ENCODE assay signal across 15 cellular contexts in genomic region chr12:62542814-62543213, GRCh38.
"Had no signal": no experiment of that assay in that cellular context is flagged by ENCODE, and none has a peak within 500 bp of the region (broad histone marks: within the 10 kb centered on the region; RNA-seq: fewer than 3 reads in every experiment).

No MANE protein-coding gene starts in this region.

- H3K27me3 Mint-ChIP-seq: dendritic cell treated with granulocyte-macrophage colony-stimulating factor and Interleukin-4, amounts not matched to agents 40 ng/mL and 50 ng/mL, for 4 days; naive thymus-derived CD4-positive, alpha-beta T cell had no signal

- H3K27ac ChIP-seq: esophagus squamous epithelium, gastroesophageal sphincter, ovary, tibial artery, upper lobe of left lung, uterus had no signal

- ATAC-seq: gastroesophageal sphincter; naive thymus-derived CD4-positive, alpha-beta T cell; right cardiac atrium had no signal

- H3K4me1 ChIP-seq: upper lobe of left lung, uterus had no signal

- DNase-seq: esophagus squamous epithelium; foreskin fibroblast; kidney glomerular epithelial cell; naive thymus-derived CD4-positive, alpha-beta T cell; ovary; right cardiac atrium; small intestine; stimulated activated CD4-positive, alpha-beta T cell treated with anti-CD3 and anti-CD28 coated beads, Interleukin-12 subunit alpha, Interleukin-12 subunit beta, amount 100 ng/mL, for 4 hours; stimulated activated naive CD4-positive, alpha-beta T cell treated with Interleukin-2 at 50 U/mL for 16 hours; tibial artery; upper lobe of left lung; uterus had no signal

- H3K27ac Mint-ChIP-seq: dendritic cell treated with granulocyte-macrophage colony-stimulating factor and Interleukin-4, amounts not matched to agents 40 ng/mL and 50 ng/mL, for 4 days had no signal

- H3K9me3 ChIP-seq: esophagus squamous epithelium, gastroesophageal sphincter, ovary, tibial artery, upper lobe of left lung, uterus had no signal

- H3K36me3 ChIP-seq: ovary, uterus had no signal

- H3K9me3 Mint-ChIP-seq: dendritic cell treated with granulocyte-macrophage colony-stimulating factor and Interleukin-4, amounts not matched to agents 40 ng/mL and 50 ng/mL, for 4 days; naive thymus-derived CD4-positive, alpha-beta T cell; neural crest cell had no signal

- H3K4me3 ChIP-seq: esophagus squamous epithelium, gastroesophageal sphincter, ovary, tibial artery, upper lobe of left lung, uterus had no signal

- H3K4me1 Mint-ChIP-seq: neural crest cell had no signal

- H3K27me3 ChIP-seq: esophagus squamous epithelium, gastroesophageal sphincter, ovary, tibial artery, upper lobe of left lung, uterus had no signal

- H3K4me3 Mint-ChIP-seq: dendritic cell treated with granulocyte-macrophage colony-stimulating factor and Interleukin-4, amounts not matched to agents 40 ng/mL and 50 ng/mL, for 4 days; naive thymus-derived CD4-positive, alpha-beta T cell; neural crest cell had no signal
